ENCODE assay signal across 18 cellular contexts in the genomic region with DNA sequence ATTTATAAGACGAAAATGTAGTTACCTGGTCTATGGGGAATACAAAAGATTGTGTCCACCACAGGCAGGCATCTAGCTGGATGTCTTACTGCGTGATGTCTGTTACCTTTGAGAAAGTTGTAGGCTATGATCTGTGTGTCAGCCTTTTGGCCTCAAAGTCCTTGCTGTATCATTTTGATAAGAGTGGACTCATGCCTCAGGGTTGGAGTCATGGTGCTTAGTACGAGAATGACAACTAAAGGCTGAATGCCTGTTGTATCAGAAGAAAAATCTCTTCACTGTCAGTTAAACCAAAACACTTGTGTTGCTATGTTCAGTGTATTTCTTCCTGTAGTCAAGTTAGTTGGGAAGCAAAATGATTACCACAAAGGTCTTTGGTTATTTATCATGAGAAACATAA.
DNase-seq lines count a peak whose midpoint lies in the region; ATAC-seq and TF ChIP-seq lines count a peak whose summit lies in the region.
"Had no signal": no experiment of that assay in that cellular context is flagged by ENCODE, and none has a peak within 500 bp of the region (broad histone marks: within the 10 kb centered on the region; RNA-seq: fewer than 3 reads in every experiment).

No MANE protein-coding gene starts in this region.

- H3K36me3 ChIP-seq in KMS-11 (ENCODE audit: insufficient read depth) (peaks cover 2% of the 10 kb centered on the region; the same call in 1 of the 2 replicates), Karpas-422 (ENCODE audit: insufficient read depth, low read length) (no peaks in the 10 kb centered on the region), gastrocnemius medialis (peaks cover 0 to 8% of the 10 kb centered on the region in 2 donors)
- H3K36me3 ChIP-seq: HAP-1 had no signal

- intact Hi-C loops in right cardiac atrium (cut with DNase I), result no loop called here
- intact Hi-C loops in gastrocnemius medialis (cut with DNase I; ENCODE audit: low total_unique reads), result no loop called here

- H4K20me1 ChIP-seq in KMS-11 (ENCODE audit: insufficient read depth), result no peaks in the 10 kb centered on the region
- H4K20me1 ChIP-seq in Karpas-422 (ENCODE audit: insufficient read depth, low read depth, low read length), result no peaks in the 10 kb centered on the region

- H3K9me2 ChIP-seq in Karpas-422 (replicated peaks; ENCODE audit: insufficient read depth, low read length), result no peaks in the 10 kb centered on the region

- H3K4me2 ChIP-seq in KMS-11, result peak overlapping the region; percentile 56; the same call in 1 of the 2 replicates
- H3K4me2 ChIP-seq in Karpas-422 (ENCODE audit: low read depth, low read length, poor library complexity, severe bottlenecking), result no peak overlapping the region
- H3K4me2 ChIP-seq: A549 had no signal

- ATAC-seq in right cardiac atrium (peak; percentile 38 to 55), gastrocnemius medialis (no peak), GM18502 (IDR thresholded peaks at IDR 0.05; ENCODE audit: poor library complexity, unreplicated experiment) (no peak)
- ATAC-seq: A549, K562 had no signal

- no peak overlapping the region for H3K4me3 Mint-ChIP-seq in chondrocyte (ENCODE audit: unreplicated experiment)
- H3K4me3 Mint-ChIP-seq: CD4-positive, alpha-beta T cell had no signal

- H3K36me3 Mint-ChIP-seq in chondrocyte (ENCODE audit: low read depth), result peaks cover 44% of the 10 kb centered on the region

- no peaks in the 10 kb centered on the region for H3K27me3 ChIP-seq in KMS-11 (ENCODE audit: insufficient read depth, low read depth)
- H3K27me3 ChIP-seq in right cardiac atrium (ENCODE audit: control insufficient read depth, insufficient read depth), result no peaks in the 10 kb centered on the region
- H3K27me3 ChIP-seq in Karpas-422 (ENCODE audit: low read length), result no peaks in the 10 kb centered on the region
- H3K27me3 ChIP-seq in gastrocnemius medialis, result no peaks in the 10 kb centered on the region
- H3K27me3 ChIP-seq: SJSA1 had no signal

- H3K9me3 ChIP-seq in right cardiac atrium (ENCODE audit: control insufficient read depth, low read length) (no peaks in the 10 kb centered on the region), Karpas-422 (ENCODE audit: low read length) (no peaks in the 10 kb centered on the region), gastrocnemius medialis (no peaks in the 10 kb centered on the region)
- H3K9me3 ChIP-seq: A549, Caco-2, HAP-1, SJSA1 had no signal

- H3K9ac ChIP-seq in KMS-11 (no peak overlapping the region), Karpas-422 (ENCODE audit: low read length) (no peak overlapping the region)

- H3K27ac ChIP-seq in KMS-11 (peak overlapping the region; percentile 23; the same call in 1 of the 2 replicates), right cardiac atrium (ENCODE audit: low read length) (no peak overlapping the region), Karpas-422 (ENCODE audit: low read length) (no peak overlapping the region), gastrocnemius medialis (no peak overlapping the region)
- H3K27ac ChIP-seq: A549, SJSA1 had no signal

- H3K4me1 ChIP-seq in KMS-11 (ENCODE audit: low read depth, poor library complexity, severe bottlenecking), result peaks cover 35% of the 10 kb centered on the region
- peaks cover 5% of the 10 kb centered on the region for H3K4me1 ChIP-seq in right cardiac atrium (ENCODE audit: control insufficient read depth, insufficient read depth, low read length)
- H3K4me1 ChIP-seq in Karpas-422 (ENCODE audit: low read length), result no peaks in the 10 kb centered on the region
- H3K4me1 ChIP-seq in gastrocnemius medialis, result peaks cover 24 to 28% of the 10 kb centered on the region in 2 donors
- H3K4me1 ChIP-seq: A549, SJSA1 had no signal

- H3K9me3 Mint-ChIP-seq in chondrocyte (ENCODE audit: low read depth), result no peaks in the 10 kb centered on the region

- H3K4me3 ChIP-seq in KMS-11 (IDR thresholded peaks at IDR 0.05; ENCODE audit: insufficient read depth, low read depth, low read length) (no peak overlapping the region), right cardiac atrium (ENCODE audit: low read length) (no peak overlapping the region), retinal pigment epithelial cell (ENCODE audit: low read length) (no peak overlapping the region), Karpas-422 (ENCODE audit: low read length) (no peak overlapping the region), gastrocnemius medialis (no peak overlapping the region)
- H3K4me3 ChIP-seq: A549, HAP-1, K562, SJSA1 had no signal

- H3K79me2 ChIP-seq in KMS-11 (ENCODE audit: insufficient read depth, low read depth) (no peaks in the 10 kb centered on the region), Karpas-422 (ENCODE audit: low read length) (no peaks in the 10 kb centered on the region)

- WGBS in right cardiac atrium, result 72% methylated on average over 3 of the region's 3 CpGs

- peaks cover 21% of the 10 kb centered on the region for H3K4me1 Mint-ChIP-seq in chondrocyte (ENCODE audit: low read depth)

- in situ Hi-C loops in gastrocnemius medialis (cut with MboI; ENCODE audit: low sequenced_read_pairs in 4 of 4), result no loop called here

- H2AFZ ChIP-seq in KMS-11 (ENCODE audit: low read depth) (no peak overlapping the region), Karpas-422 (ENCODE audit: low read length) (no peak overlapping the region)

- TF ChIP-seq CTCF in KMS-11 (conservative IDR thresholded peaks at IDR 0.05; ENCODE audit: low read depth, low read length), result no peak
- TF ChIP-seq CTCF in chondrocyte (IDR thresholded peaks at IDR 0.05), result no peak
- TF ChIP-seq CTCF in retinal pigment epithelial cell (conservative IDR thresholded peaks at IDR 0.05; ENCODE audit: low read depth, low read length), result no peak
- no peak for TF ChIP-seq CTCF in gastrocnemius medialis (IDR thresholded peaks at IDR 0.05 in 4 of 5, conservative IDR thresholded peaks at IDR 0.05 in 1 of 5)

- DNase-seq in chondrocyte (ENCODE audit: low spot score), result no peak
- no peak for DNase-seq in right cardiac atrium
- DNase-seq in retinal pigment epithelial cell (ENCODE audit: low read depth), result peak; percentile 66
- DNase-seq in Karpas-422, result no peak
- DNase-seq in gastrocnemius medialis, result no peak
- DNase-seq: Caco-2; CD4-positive, alpha-beta T cell; GDM1; NCI-H1417; NCI-H187 treated with DMSO at 0.1 percent for 48 hours; NCI-H2227 treated with DMSO at 0.1 percent for 48 hours; NCI-H524 had no signal

- H3K27me3 Mint-ChIP-seq in chondrocyte (ENCODE audit: low read depth), result no peaks in the 10 kb centered on the region
- H3K27me3 Mint-ChIP-seq: CD4-positive, alpha-beta T cell had no signal

- peak overlapping the region; percentile 36 for H3K27ac Mint-ChIP-seq in chondrocyte (ENCODE audit: unreplicated experiment)
- H3K27ac Mint-ChIP-seq: CD4-positive, alpha-beta T cell had no signal

- TF ChIP-seq POLR2A in gastrocnemius medialis (IDR thresholded peaks at IDR 0.05), result no peak

Comparison
In these comparisons a context has a peak if more than half of its experiments do, and no peak if none do; other contexts are left out.
1. ATAC-seq: peak in right cardiac atrium (2 of 2); none in gastrocnemius medialis (0 of 2) and GM18502 (single experiment).